ENCODE assay signal across 1 cellular context in the genomic region with DNA sequence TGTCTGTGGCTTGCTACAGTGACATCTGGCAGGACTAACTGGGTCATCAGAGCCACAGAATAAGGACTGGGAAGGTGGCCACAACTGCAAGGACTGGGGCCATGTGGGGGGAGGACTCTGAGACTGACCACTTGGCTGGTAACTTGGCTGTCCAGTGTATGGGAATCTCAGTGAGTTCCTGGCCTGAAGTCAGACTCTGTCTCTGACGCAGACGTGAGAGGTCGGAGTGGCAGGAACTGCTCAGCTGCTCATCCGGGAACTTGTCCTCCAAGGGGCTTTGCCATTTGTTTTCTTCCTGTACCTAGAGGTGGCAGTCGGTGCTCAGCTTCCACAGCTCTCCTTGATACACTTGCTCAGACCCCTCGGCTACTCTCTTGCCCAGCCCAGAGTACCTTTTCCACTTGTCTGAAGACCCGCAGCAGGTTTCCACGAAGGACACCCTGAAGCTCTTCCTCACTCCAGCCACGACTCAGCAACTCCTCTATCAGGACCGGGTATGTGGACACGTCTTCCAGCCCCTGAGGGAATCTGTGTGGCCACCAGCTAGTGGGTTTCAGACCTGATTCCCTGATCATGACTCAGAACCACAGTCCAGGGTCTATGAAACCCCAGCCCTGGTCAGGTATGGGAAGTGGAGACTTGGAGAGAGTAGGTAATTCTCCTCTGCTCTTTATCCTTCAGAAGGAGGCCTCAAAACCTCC.
TF ChIP-seq lines count a peak whose summit lies in the region.

No MANE protein-coding gene starts in this region.

TF ChIP-seq in HepG2, 621 proteins besides CTCF, POLR2A, EP300 and RAD21 (continued from another document and continues in another):
- TF ChIP-seq SPEN (CRISPR knock-in tag; IDR thresholded peaks at IDR 0.05; ENCODE audit: low read depth): no peak
- no peak for TF ChIP-seq STAT6 (CRISPR knock-in tag; IDR thresholded peaks at IDR 0.05; ENCODE audit: borderline replicate concordance)
- TF ChIP-seq ZNF205 (CRISPR knock-in tag; IDR thresholded peaks at IDR 0.05): no peak
- no peak for TF ChIP-seq ZNF616 (CRISPR knock-in tag; IDR thresholded peaks at IDR 0.05; ENCODE audit: low read depth)
- TF ChIP-seq, protein P1, sequence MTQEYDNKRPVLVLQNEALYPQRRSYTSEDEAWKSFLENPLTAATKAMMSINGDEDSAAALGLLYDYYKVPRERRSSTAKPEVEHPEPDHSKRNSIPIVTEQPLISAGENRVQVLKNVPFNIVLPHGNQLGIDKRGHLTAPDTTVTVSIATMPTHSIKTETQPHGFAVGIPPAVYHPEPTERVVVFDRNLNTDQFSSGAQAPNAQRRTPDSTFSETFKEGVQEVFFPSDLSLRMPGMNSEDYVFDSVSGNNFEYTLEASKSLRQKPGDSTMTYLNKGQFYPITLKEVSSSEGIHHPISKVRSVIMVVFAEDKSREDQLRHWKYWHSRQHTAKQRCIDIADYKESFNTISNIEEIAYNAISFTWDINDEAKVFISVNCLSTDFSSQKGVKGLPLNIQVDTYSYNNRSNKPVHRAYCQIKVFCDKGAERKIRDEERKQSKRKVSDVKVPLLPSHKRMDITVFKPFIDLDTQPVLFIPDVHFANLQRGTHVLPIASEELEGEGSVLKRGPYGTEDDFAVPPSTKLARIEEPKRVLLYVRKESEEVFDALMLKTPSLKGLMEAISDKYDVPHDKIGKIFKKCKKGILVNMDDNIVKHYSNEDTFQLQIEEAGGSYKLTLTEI (CRISPR knock-in tag; conservative IDR thresholded peaks at IDR 0.05): no peak
- 0 out of 2 replicates have a peak, but pooled peaks have one; percentile 28 for TF ChIP-seq ZKSCAN8 (CRISPR knock-in tag; IDR thresholded peaks at IDR 0.05; ENCODE audit: borderline replicate concordance)
- TF ChIP-seq, protein P2, sequence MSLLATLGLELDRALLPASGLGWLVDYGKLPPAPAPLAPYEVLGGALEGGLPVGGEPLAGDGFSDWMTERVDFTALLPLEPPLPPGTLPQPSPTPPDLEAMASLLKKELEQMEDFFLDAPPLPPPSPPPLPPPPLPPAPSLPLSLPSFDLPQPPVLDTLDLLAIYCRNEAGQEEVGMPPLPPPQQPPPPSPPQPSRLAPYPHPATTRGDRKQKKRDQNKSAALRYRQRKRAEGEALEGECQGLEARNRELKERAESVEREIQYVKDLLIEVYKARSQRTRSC (CRISPR knock-in tag; IDR thresholded peaks at IDR 0.05; ENCODE audit: low read depth): no peak
- TF ChIP-seq SOX13 (IDR thresholded peaks at IDR 0.05): no peak
- TF ChIP-seq SOX13 (CRISPR knock-in tag; conservative IDR thresholded peaks at IDR 0.05 in 1 of 2, IDR thresholded peaks at IDR 0.05 in 1 of 2): 0 out of 4 replicates have a peak, but pooled peaks of 1 of the 2 experiments have one; percentile 9
- peak; percentile 43; the same call in 1 of the 2 replicates for TF ChIP-seq IKZF5 (CRISPR knock-in tag; IDR thresholded peaks at IDR 0.05)
- no peak for TF ChIP-seq MYC (CRISPR knock-in tag; IDR thresholded peaks at IDR 0.05; ENCODE audit: borderline replicate concordance)
- peak; percentile 26; the same call in 1 of the 2 replicates for TF ChIP-seq SALL1 (CRISPR knock-in tag; IDR thresholded peaks at IDR 0.05)
- 0 out of 2 replicates have a peak, but pooled peaks have one; percentile 39 for TF ChIP-seq PHF21A (CRISPR knock-in tag; IDR thresholded peaks at IDR 0.05)
- TF ChIP-seq THAP7 (CRISPR knock-in tag; IDR thresholded peaks at IDR 0.05): no peak
- peak; percentile 65; the same call in 1 of the 2 replicates for TF ChIP-seq SRY (CRISPR knock-in tag; IDR thresholded peaks at IDR 0.05)
- no peak for TF ChIP-seq KDM1A (CRISPR knock-in tag; IDR thresholded peaks at IDR 0.05)
- TF ChIP-seq KAT8 (CRISPR knock-in tag; IDR thresholded peaks at IDR 0.05): peak; percentile 54; the same call in 1 of the 2 replicates
- TF ChIP-seq ATF3 (CRISPR knock-in tag; IDR thresholded peaks at IDR 0.05): no peak
- TF ChIP-seq STAG1 (CRISPR knock-in tag; IDR thresholded peaks at IDR 0.05): 0 out of 2 replicates have a peak, but pooled peaks have one; percentile 3
- TF ChIP-seq FOXO1 (CRISPR knock-in tag; IDR thresholded peaks at IDR 0.05): 0 out of 2 replicates have a peak, but pooled peaks have one; percentile 20
- no peak for TF ChIP-seq DR1 (CRISPR knock-in tag; IDR thresholded peaks at IDR 0.05)
- peak; percentile 50; the same call in 1 of the 2 replicates for TF ChIP-seq TAF1 (CRISPR knock-in tag; IDR thresholded peaks at IDR 0.05)
- no peak for TF ChIP-seq ZNF577 (CRISPR knock-in tag; IDR thresholded peaks at IDR 0.05; ENCODE audit: borderline replicate concordance, low read depth)
- TF ChIP-seq SOX5 (CRISPR knock-in tag; IDR thresholded peaks at IDR 0.05; ENCODE audit: borderline replicate concordance): no peak
- no peak for TF ChIP-seq MTA3 (CRISPR knock-in tag; IDR thresholded peaks at IDR 0.05)
- no peak for TF ChIP-seq ZBTB4 (CRISPR knock-in tag; IDR thresholded peaks at IDR 0.05; ENCODE audit: borderline replicate concordance)
- peak; percentile 22; the same call in 1 of the 2 replicates for TF ChIP-seq ZNF792 (CRISPR knock-in tag; IDR thresholded peaks at IDR 0.05)
- no peak for TF ChIP-seq CHD2 (IDR thresholded peaks at IDR 0.05; ENCODE audit: low read depth, low read length)
- 0 out of 2 replicates have a peak, but pooled peaks have one; percentile 60 for TF ChIP-seq ARHGAP35 (CRISPR knock-in tag; IDR thresholded peaks at IDR 0.05; ENCODE audit: borderline replicate concordance)
- TF ChIP-seq YEATS2 (CRISPR knock-in tag; IDR thresholded peaks at IDR 0.05; ENCODE audit: borderline replicate concordance): peak; percentile 48; the same call in 1 of the 2 replicates
- no peak for TF ChIP-seq ZNF644 (CRISPR knock-in tag; IDR thresholded peaks at IDR 0.05; ENCODE audit: low read depth)
- TF ChIP-seq MTF2 (CRISPR knock-in tag; IDR thresholded peaks at IDR 0.05; ENCODE audit: borderline replicate concordance): no peak
- TF ChIP-seq ZNF775 (CRISPR knock-in tag; IDR thresholded peaks at IDR 0.05; ENCODE audit: borderline replicate concordance): no peak
- TF ChIP-seq MIER2 (CRISPR knock-in tag; IDR thresholded peaks at IDR 0.05): no peak
- no peak for TF ChIP-seq GZF1 (CRISPR knock-in tag; IDR thresholded peaks at IDR 0.05)
- TF ChIP-seq FOXO4 (CRISPR knock-in tag; conservative IDR thresholded peaks at IDR 0.05): no peak
- TF ChIP-seq, protein P3, sequence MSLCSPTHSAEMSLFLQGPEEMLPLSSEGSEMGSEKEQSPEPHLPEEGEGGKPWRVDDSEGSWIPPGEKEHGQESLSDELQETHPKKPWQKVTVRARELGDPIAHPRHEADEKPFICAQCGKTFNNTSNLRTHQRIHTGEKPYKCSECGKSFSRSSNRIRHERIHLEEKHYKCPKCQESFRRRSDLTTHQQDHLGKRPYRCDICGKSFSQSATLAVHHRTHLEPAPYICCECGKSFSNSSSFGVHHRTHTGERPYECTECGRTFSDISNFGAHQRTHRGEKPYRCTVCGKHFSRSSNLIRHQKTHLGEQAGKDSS (CRISPR knock-in tag; IDR thresholded peaks at IDR 0.05; ENCODE audit: borderline replicate concordance, low read depth): no peak
- no peak for TF ChIP-seq TBP (CRISPR knock-in tag; IDR thresholded peaks at IDR 0.05)
- 0 out of 2 replicates have a peak, but pooled peaks have one; percentile 65 for TF ChIP-seq ZNF292 (CRISPR knock-in tag; IDR thresholded peaks at IDR 0.05; ENCODE audit: borderline replicate concordance, low read depth)
- no peak for TF ChIP-seq HIC2 (CRISPR knock-in tag; IDR thresholded peaks at IDR 0.05; ENCODE audit: low read depth)
- TF ChIP-seq MAFG (CRISPR knock-in tag; IDR thresholded peaks at IDR 0.05): no peak
- 0 out of 2 replicates have a peak, but pooled peaks have one; percentile 32 for TF ChIP-seq PHF8 (CRISPR knock-in tag; IDR thresholded peaks at IDR 0.05)
- peak; percentile 30; the same call in 1 of the 2 replicates for TF ChIP-seq POLR2G (IDR thresholded peaks at IDR 0.05; ENCODE audit: low read depth, low read length)
- no peak for TF ChIP-seq ZBTB1 (CRISPR knock-in tag; IDR thresholded peaks at IDR 0.05; ENCODE audit: borderline replicate concordance)
- TF ChIP-seq SYNCRIP (IDR thresholded peaks at IDR 0.05; ENCODE audit: insufficient read depth, low read depth, low read length): no peak
- no peak for TF ChIP-seq FOXK2 (IDR thresholded peaks at IDR 0.05)
